ENCODE assay signal across 8 cellular contexts in genomic region chr9:98263482-98264357, GRCh38. TPM values are rescaled to one million over a fixed set of nuclear protein-coding genes. Genes with fewer than 3 reads are reported as not detected.
A peak's percentile ranks its signal among the peaks of the same experiment; 100 is the strongest.
DNase-seq lines count a peak whose midpoint lies in the region; ATAC-seq, FAIRE-seq and TF ChIP-seq lines count a peak whose summit lies in the region.

No MANE protein-coding gene starts in this region.

- in situ Hi-C loops in mammary epithelial cell (cut with MboI; ENCODE audit: low sequenced_read_pairs in 2 of 2) = loop anchor here in 1 of 2 donors (25.0 kb wide), 2 partner anchors 101 to 351 kb away; partner anchors contain the start of gene TRMO

- BruUV-seq in mammary epithelial cell (replicated peaks; lab: Mats Ljungman, UMichigan) = no TSS peak

- intact Hi-C loops in mammary epithelial cell (cut with micrococcal nuclease) = loop anchor here (1.0 kb wide), 5 partner anchors 58 to 340 kb away; partner anchors contain the start of gene TRIM14

- CTCF ChIA-PET in mammary epithelial cell (lab: Charles Lee; ENCODE audit: low non-redundant PET) = no interaction called here

- no peaks in the 10 kb centered on the region for H3K9me1 ChIP-seq in keratinocyte (ENCODE audit: control insufficient read depth, extremely low read depth, insufficient read depth, low read length)

- no peak overlapping the region for H2AFZ ChIP-seq in mammary epithelial cell (ENCODE audit: low read depth, low read length)
- H2AFZ ChIP-seq in keratinocyte (ENCODE audit: control insufficient read depth, low read length) = no peak overlapping the region

- H3K27me3 ChIP-seq in mammary epithelial cell (ENCODE audit: insufficient read depth, low read length) (peaks cover 2% of the 10 kb centered on the region), keratinocyte (ENCODE audit: control insufficient read depth, extremely low read depth, insufficient read depth, low read length) (no peaks in the 10 kb centered on the region)

- no peaks in the 10 kb centered on the region for H3K36me3 ChIP-seq in mammary epithelial cell (ENCODE audit: insufficient read depth, low read length)
- no peaks in the 10 kb centered on the region for H3K36me3 ChIP-seq in keratinocyte (ENCODE audit: control insufficient read depth in 2 of 2, extremely low read depth in 1 of 2, insufficient read depth in 2 of 2, low read length in 2 of 2)

- H4K20me1 ChIP-seq in mammary epithelial cell (ENCODE audit: insufficient read depth, low read length) = no peaks in the 10 kb centered on the region
- no peaks in the 10 kb centered on the region for H4K20me1 ChIP-seq in keratinocyte (ENCODE audit: control insufficient read depth, extremely low read depth, insufficient read depth, low read length)

- peak; percentile 74 for ATAC-seq in HG03039 (IDR thresholded peaks at IDR 0.05; ENCODE audit: unreplicated experiment)

- H3K4me3 ChIP-seq in WI38 (ENCODE audit: low read depth, low read length) (no peak overlapping the region), mammary epithelial cell (replicated peaks in 1 of 3; ENCODE audit: insufficient read depth in 1 of 3, low read depth in 2 of 3, low read length in 3 of 3) (no peak overlapping the region), keratinocyte (ENCODE audit: control insufficient read depth in 2 of 3, extremely low read depth in 1 of 3, insufficient read depth in 2 of 3, low read depth in 1 of 3, low read length in 3 of 3) (no peak overlapping the region)

- H3K79me2 ChIP-seq in mammary epithelial cell (ENCODE audit: insufficient read depth, low read length) (no peaks in the 10 kb centered on the region), keratinocyte (ENCODE audit: control insufficient read depth, insufficient read depth, low read length) (no peaks in the 10 kb centered on the region)

- H3K27ac ChIP-seq in mammary epithelial cell (ENCODE audit: insufficient read depth, low read depth, low read length) = no peak overlapping the region
- no peak overlapping the region for H3K27ac ChIP-seq in keratinocyte (ENCODE audit: control insufficient read depth, insufficient read depth, low read length)

- H3K4me2 ChIP-seq in mammary epithelial cell (ENCODE audit: insufficient read depth, low read depth, low read length) (no peak overlapping the region), keratinocyte (ENCODE audit: control insufficient read depth, extremely low read depth, insufficient read depth, low read depth, low read length) (no peak overlapping the region)

- DNase-seq in NCI-H2171 treated with DMSO at 0.1 percent for 48 hours (lab: John Stamatoyannopoulos, UW) (peak; percentile 88), mammary epithelial cell (peak; percentile 51), keratinocyte (ENCODE audit: low read depth, low spot score) (no peak), mesenteric fat pad (ENCODE audit: low spot score) (no peak)
- DNase-seq in stimulated activated CD4-positive, alpha-beta T cell treated with anti-CD3 and anti-CD28 coated beads, Interleukin-1b, Interleukin-23, amount 100 ng/mL, for 24 hours (ENCODE audit: low read depth in 4 of 4, low spot score in 1 of 4) = peak; percentile 49 to 69 (median 62)

- H3K4me1 ChIP-seq in mammary epithelial cell (ENCODE audit: insufficient read depth, low read length) (no peaks in the 10 kb centered on the region), keratinocyte (ENCODE audit: control insufficient read depth, extremely low read depth, insufficient read depth, low read length) (no peaks in the 10 kb centered on the region)

- H3K9ac ChIP-seq in mammary epithelial cell (ENCODE audit: insufficient read depth, low read length) (no peak overlapping the region), keratinocyte (ENCODE audit: control insufficient read depth, extremely low read depth, insufficient read depth, low read length) (no peak overlapping the region)

- FAIRE-seq in keratinocyte (lab: Jason Lieb, UNC) = peak; percentile 75

- WGBS in mammary epithelial cell (ENCODE audit: low coverage, missing lambda C conversion rate) = 33% methylated on average over 8 of the region's 8 CpGs

- dilution Hi-C loops in mammary epithelial cell (cut with HindIII; ENCODE audit: low sequenced_read_pairs) (loop anchor here (5.0 kb wide), 1 partner anchor 96 kb away; no protein-coding TSS in a partner anchor), keratinocyte (cut with MboI; ENCODE audit: extremely low pct_ligation_motif_present, low sequenced_read_pairs) (no loop called here)

- H3K9me3 ChIP-seq in mammary epithelial cell (replicated peaks; ENCODE audit: insufficient read depth, low read length) (no peaks in the 10 kb centered on the region), keratinocyte (ENCODE audit: control insufficient read depth, low read depth, low read length) (no peaks in the 10 kb centered on the region)

- TF ChIP-seq CTCF in GM12874 (IDR thresholded peaks at IDR 0.05; ENCODE audit: insufficient read depth, low read depth, low read length) = peak; percentile 88
- TF ChIP-seq CTCF in WI38 (IDR thresholded peaks at IDR 0.05; ENCODE audit: low read depth, low read length) = peak; percentile 93
- peak; percentile 98 for TF ChIP-seq CTCF in mammary epithelial cell (conservative IDR thresholded peaks at IDR 0.05 in 1 of 2, IDR thresholded peaks at IDR 0.05 in 1 of 2; ENCODE audit: extremely low read depth in 1 of 2, insufficient read depth in 1 of 2, low read depth in 1 of 2, low read length in 2 of 2)
- peak; percentile 91 to 99 (median 94) for TF ChIP-seq CTCF in keratinocyte (optimal IDR thresholded peaks at IDR 0.05 in 1 of 3, IDR thresholded peaks at IDR 0.05 in 1 of 3, conservative IDR thresholded peaks at IDR 0.05 in 1 of 3; ENCODE audit: extremely low read depth in 1 of 3, insufficient read depth in 2 of 3, low read length in 3 of 3)

RNA-seq across cellular contexts. Expression of gene TBC1D2, which starts 8.3 kb away (rescaled TPM):
- total RNA-seq in mammary epithelial cell (10 to 100 TPM; 86.7 to 98.2 TPM), mesenteric fat pad (12.0 TPM)
- polyA plus RNA-seq in mammary epithelial cell (73.1 TPM), keratinocyte (59.2 to 110 TPM (median 73.2 TPM) in 3 replicates)
- polyA minus RNA-seq in mammary epithelial cell (68.2 TPM), keratinocyte (88.4 to 139 TPM (median 131 TPM) in 3 replicates)
- polyA plus RNA-seq in keratinocyte (2011; ENCODE audit: low read depth) = 66.9 TPM
- 59.8 and 88.4 TPM in 2 replicates for polyA plus RNA-seq in keratinocyte (2011; cell fraction: cytosol; rRNA removed)
- polyA plus RNA-seq in keratinocyte (2011; cell fraction: nucleus; rRNA removed) = 113 and 139 TPM in 2 replicates
- 89.1 and 89.3 TPM in 2 replicates for polyA plus RNA-seq in keratinocyte (2012; ENCODE audit: low replicate concordance)
- 166 TPM for polyA minus RNA-seq in keratinocyte (2011; cell fraction: cytosol; rRNA and poly(A)+ RNA removed)
- 86.6 and 94.1 TPM in 2 replicates for polyA minus RNA-seq in keratinocyte (2011; cell fraction: nucleus; rRNA and poly(A)+ RNA removed)

Comparison
In these comparisons a context has a peak if more than half of its experiments do, and no peak if none do; other contexts are left out.
1. DNase-seq: peak in NCI-H2171 treated with DMSO at 0.1 percent for 48 hours (single experiment), mammary epithelial cell (single experiment) and stimulated activated CD4-positive, alpha-beta T cell treated with anti-CD3 and anti-CD28 coated beads, Interleukin-1b, Interleukin-23, amount 100 ng/mL, for 24 hours (4 of 4); none in keratinocyte (single experiment) and mesenteric fat pad (single experiment).
2. Peak in every context shown above with its lines, with median percentiles within 50 percentile points of each other: CTCF ChIP-seq.